ENCODE assay signal across 8 cellular contexts in genomic region chr20:16701296-16701695, GRCh38. TPM values are rescaled to one million over a fixed set of nuclear protein-coding genes. Genes with fewer than 3 reads are reported as not detected.
A peak's percentile ranks its signal among the peaks of the same experiment; 100 is the strongest.
DNase-seq lines count a peak whose midpoint lies in the region; ATAC-seq and TF ChIP-seq lines count a peak whose summit lies in the region.

No MANE protein-coding gene starts in this region.

- ATAC-seq in HG03135 (IDR thresholded peaks at IDR 0.05; ENCODE audit: unreplicated experiment), result peak; percentile 54
- ATAC-seq in lower lobe of right lung, result no peak
- ATAC-seq in HG03432 (IDR thresholded peaks at IDR 0.05; ENCODE audit: unreplicated experiment), result no peak
- ATAC-seq in GM21825 (IDR thresholded peaks at IDR 0.05; ENCODE audit: unreplicated experiment), result no peak

- peaks cover 4% of the 10 kb centered on the region for H3K27me3 ChIP-seq in lower lobe of right lung (ENCODE audit: low read depth)

- H3K9me3 ChIP-seq in lower lobe of right lung, result no peaks in the 10 kb centered on the region

- TF ChIP-seq CTCF in VCaP (conservative IDR thresholded peaks at IDR 0.05) (peak; percentile 71), lower lobe of right lung (IDR thresholded peaks at IDR 0.05) (peak; percentile 13)

- intact Hi-C loops in lower lobe of right lung (cut with DNase I), result no loop called here

- H3K4me3 ChIP-seq in lower lobe of right lung, result no peak overlapping the region

- no peaks in the 10 kb centered on the region for H3K4me1 ChIP-seq in lower lobe of right lung

- peak; percentile 21 for DNase-seq in activated CD8-positive, alpha-beta memory T cell treated with anti-CD3 and anti-CD28 coated beads, Interleukin-2, amount 50 U/mL, for 4 hours
- no peak for DNase-seq in activated CD8-positive, alpha-beta memory T cell treated with anti-CD3 and anti-CD28 coated beads, Interleukin-2, amount 50 U/mL, for 48 hours
- DNase-seq in lower lobe of right lung (no peak), dedifferentiated amniotic fluid mesenchymal stem cell (ENCODE audit: extremely low spot score) (no peak)

- no peaks in the 10 kb centered on the region for H3K36me3 ChIP-seq in lower lobe of right lung

- H3K27ac ChIP-seq in VCaP (peak overlapping the region; percentile 21; the same call in 1 of the 2 replicates), lower lobe of right lung (no peak overlapping the region)

RNA-seq across cellular contexts. Expression of gene SNRPB2, which starts 28.5 kb away (rescaled TPM):
- total RNA-seq in lower lobe of right lung, result 44.6 TPM

RNA-seq across cellular contexts. Expression of gene OTOR, which starts 46.9 kb away (rescaled TPM):
- not detected for total RNA-seq in lower lobe of right lung
